8 cellular contexts compared by ENCODE assay signal in genomic region chr3:149245738-149246451, GRCh38. TPM values are rescaled to one million over a fixed set of nuclear protein-coding genes. Genes with fewer than 3 reads are reported as not detected.
DNase-seq lines count a peak whose midpoint lies in the region; ATAC-seq, FAIRE-seq and TF ChIP-seq lines count a peak whose summit lies in the region.

No MANE protein-coding gene starts in this region.

- H2AFZ ChIP-seq in keratinocyte (ENCODE audit: control insufficient read depth, low read length): peak overlapping the region; percentile 60

- DNase-seq in GM20000 (ENCODE audit: low spot score) (peak; percentile 45), keratinocyte (ENCODE audit: low read depth, low spot score) (no peak), aorta (no peak), islet precursor cell (no peak), C1 segment of cervical spinal cord (lab: John Stamatoyannopoulos, UW) (no peak)

- H3K27me3 Mint-ChIP-seq in activated T-helper 17 cell treated with anti-CD3 and anti-CD28 coated beads, Interleukin-2, amount 50 U/mL, for 72 hours: peaks cover 19% of the 10 kb centered on the region

- H3K4me3 ChIP-seq in DOHH2 (ENCODE audit: low read length) (peak overlapping the region; percentile 62), keratinocyte (ENCODE audit: control insufficient read depth in 2 of 3, extremely low read depth in 1 of 3, insufficient read depth in 2 of 3, low read depth in 1 of 3, low read length in 3 of 3) (peak overlapping the region in 1 of 3 experiments; percentile 40), aorta (ENCODE audit: low read length in 2 of 2) (no peak overlapping the region)

- H3K27me3 ChIP-seq in DOHH2 (ENCODE audit: control insufficient read depth, low read length) (no peaks in the 10 kb centered on the region), keratinocyte (ENCODE audit: control insufficient read depth, extremely low read depth, insufficient read depth, low read length) (no peaks in the 10 kb centered on the region), aorta (ENCODE audit: control insufficient read depth in 1 of 2, insufficient read depth in 2 of 2, low read length in 1 of 2) (no peaks in the 10 kb centered on the region)

- H3K4me1 ChIP-seq in DOHH2 (ENCODE audit: control insufficient read depth, low read length) (peaks cover 78% of the 10 kb centered on the region), keratinocyte (ENCODE audit: control insufficient read depth, extremely low read depth, insufficient read depth, low read length) (peaks cover 8% of the 10 kb centered on the region), aorta (ENCODE audit: control insufficient read depth in 1 of 2, insufficient read depth in 2 of 2, low read length in 2 of 2) (peaks cover 4 to 5% of the 10 kb centered on the region in 2 donors)

- no peaks in the 10 kb centered on the region for H3K9me3 Mint-ChIP-seq in activated T-helper 17 cell treated with anti-CD3 and anti-CD28 coated beads, Interleukin-2, amount 50 U/mL, for 72 hours

- H3K36me3 Mint-ChIP-seq in activated T-helper 17 cell treated with anti-CD3 and anti-CD28 coated beads, Interleukin-2, amount 50 U/mL, for 72 hours (ENCODE audit: low read depth): no peaks in the 10 kb centered on the region

- peaks cover 14% of the 10 kb centered on the region for H3F3A ChIP-seq in DOHH2 (ENCODE audit: control insufficient read depth, insufficient read depth)

- TF ChIP-seq CTCF in DOHH2 (IDR thresholded peaks at IDR 0.05; ENCODE audit: low read depth, low read length, poor library complexity, severe bottlenecking) (no peak), GM20000 (IDR thresholded peaks at IDR 0.05; ENCODE audit: extremely low read depth, missing control alignments) (no peak), keratinocyte (optimal IDR thresholded peaks at IDR 0.05 in 1 of 3, IDR thresholded peaks at IDR 0.05 in 1 of 3, conservative IDR thresholded peaks at IDR 0.05 in 1 of 3; ENCODE audit: extremely low read depth in 1 of 3, insufficient read depth in 2 of 3, low read length in 3 of 3) (no peak)

- H3K9me2 ChIP-seq in DOHH2 (replicated peaks; ENCODE audit: control insufficient read depth, low read length): no peaks in the 10 kb centered on the region

- intact Hi-C loops in aorta (cut with DNase I): loop anchor here in 1 of 2 donors (10.0 kb wide), 1 partner anchor 51 kb away; no protein-coding TSS in a partner anchor

- WGBS in aorta, 2 donors: 49 to 51% methylated on average over 3 of the region's 3 CpGs

- no peak overlapping the region for H3K4me3 Mint-ChIP-seq in activated T-helper 17 cell treated with anti-CD3 and anti-CD28 coated beads, Interleukin-2, amount 50 U/mL, for 72 hours

- dilution Hi-C loops in keratinocyte (cut with MboI; ENCODE audit: extremely low pct_ligation_motif_present, low sequenced_read_pairs): no loop called here

- H3K9me3 ChIP-seq in DOHH2 (ENCODE audit: control insufficient read depth, insufficient read depth, low read length) (no peaks in the 10 kb centered on the region), keratinocyte (ENCODE audit: control insufficient read depth, low read depth, low read length) (no peaks in the 10 kb centered on the region), aorta (ENCODE audit: control insufficient read depth, low read length) (no peaks in the 10 kb centered on the region)

- H3K27ac ChIP-seq in DOHH2 (ENCODE audit: low read depth, low read length) (peak overlapping the region; percentile 81), keratinocyte (ENCODE audit: control insufficient read depth, insufficient read depth, low read length) (no peak overlapping the region), aorta (ENCODE audit: low read depth in 1 of 2, low read length in 2 of 2) (peak overlapping the region; percentile 22 to 88)

- ATAC-seq in HG03520 (IDR thresholded peaks at IDR 0.05; ENCODE audit: unreplicated experiment) (peak; percentile 73), aorta (ENCODE audit: low FRiP score) (peak; percentile 34)
- peak; percentile 72 for ATAC-seq in activated T-helper 17 cell treated with anti-CD3 and anti-CD28 coated beads, Interleukin-2, amount 50 U/mL, for 72 hours (replicated peaks)

- H3K27ac Mint-ChIP-seq in activated T-helper 17 cell treated with anti-CD3 and anti-CD28 coated beads, Interleukin-2, amount 50 U/mL, for 72 hours: no peak overlapping the region

- H4K20me1 ChIP-seq in DOHH2 (ENCODE audit: control insufficient read depth, insufficient read depth, low read depth, low read length) (no peaks in the 10 kb centered on the region), keratinocyte (ENCODE audit: control insufficient read depth, extremely low read depth, insufficient read depth, low read length) (no peaks in the 10 kb centered on the region)

- no peaks in the 10 kb centered on the region for H3K9me1 ChIP-seq in keratinocyte (ENCODE audit: control insufficient read depth, extremely low read depth, insufficient read depth, low read length)

- H3K4me2 ChIP-seq in DOHH2 (ENCODE audit: low read length) (peak overlapping the region; percentile 89), keratinocyte (ENCODE audit: control insufficient read depth, extremely low read depth, insufficient read depth, low read depth, low read length) (peak overlapping the region; percentile 64)

- H3K9ac ChIP-seq in keratinocyte (ENCODE audit: control insufficient read depth, extremely low read depth, insufficient read depth, low read length): no peak overlapping the region

- H3K4me1 Mint-ChIP-seq in activated T-helper 17 cell treated with anti-CD3 and anti-CD28 coated beads, Interleukin-2, amount 50 U/mL, for 72 hours: peaks cover 14% of the 10 kb centered on the region

- peak; percentile 91 for FAIRE-seq in keratinocyte (lab: Jason Lieb, UNC)

- no peaks in the 10 kb centered on the region for H3K79me2 ChIP-seq in DOHH2 (ENCODE audit: control insufficient read depth, low read length)
- no peaks in the 10 kb centered on the region for H3K79me2 ChIP-seq in keratinocyte (ENCODE audit: control insufficient read depth, insufficient read depth, low read length)

- H3K36me3 ChIP-seq in DOHH2 (ENCODE audit: control insufficient read depth, low read length) (no peaks in the 10 kb centered on the region), keratinocyte (ENCODE audit: control insufficient read depth in 2 of 2, extremely low read depth in 1 of 2, insufficient read depth in 2 of 2, low read length in 2 of 2) (no peaks in the 10 kb centered on the region), aorta (ENCODE audit: control insufficient read depth in 1 of 2, insufficient read depth in 2 of 2, low read length in 1 of 2) (no peaks in the 10 kb centered on the region)

RNA-seq across cellular contexts. Expression of gene CP, which starts 24.3 kb away (rescaled TPM):
- not detected for total RNA-seq in activated T-helper 17 cell treated with anti-CD3 and anti-CD28 coated beads, Interleukin-2, amount 50 U/mL, for 72 hours
- polyA plus RNA-seq in keratinocyte (0.03 TPM in 1 of 3 replicates, not detected in the others), aorta (10 to 100 TPM; 23.7 to 24.0 TPM)
- polyA plus RNA-seq in keratinocyte (2011; ENCODE audit: low read depth): 0.40 TPM
- not detected in 2 replicates for polyA plus RNA-seq in keratinocyte (2011; cell fraction: cytosol; rRNA removed)
- not detected in 2 replicates for polyA plus RNA-seq in keratinocyte (2011; cell fraction: nucleus; rRNA removed)
- 0.34 TPM in 1 of 2 replicates, not detected in the other for polyA plus RNA-seq in keratinocyte (2012; ENCODE audit: low replicate concordance)
- polyA minus RNA-seq in keratinocyte: not detected in 3 replicates
- not detected for polyA minus RNA-seq in keratinocyte (2011; cell fraction: cytosol; rRNA and poly(A)+ RNA removed)
- 0.23 TPM in 1 of 2 replicates, not detected in the other for polyA minus RNA-seq in keratinocyte (2011; cell fraction: nucleus; rRNA and poly(A)+ RNA removed)
- 100 to 1,000 TPM in 1 of 2 donors, 10 to 100 TPM in 1; 36.2 to 225 TPM for total RNA-seq in aorta

Comparison
In these comparisons a context has a peak if more than half of its experiments do, and no peak if none do; other contexts are left out.
1. RNA of gene CP, which starts 24.3 kb away (total RNA-seq): 36.2 to 225 TPM in aorta; not detected in activated T-helper 17 cell treated with anti-CD3 and anti-CD28 coated beads, Interleukin-2, amount 50 U/mL, for 72 hours; every median in the first group is over 10 times any median in the second.
2. Peak in every context shown above with its lines, with median percentiles within 50 percentile points of each other: ATAC-seq.